ENCODE assay signal across 2 cellular contexts in the genomic region with DNA sequence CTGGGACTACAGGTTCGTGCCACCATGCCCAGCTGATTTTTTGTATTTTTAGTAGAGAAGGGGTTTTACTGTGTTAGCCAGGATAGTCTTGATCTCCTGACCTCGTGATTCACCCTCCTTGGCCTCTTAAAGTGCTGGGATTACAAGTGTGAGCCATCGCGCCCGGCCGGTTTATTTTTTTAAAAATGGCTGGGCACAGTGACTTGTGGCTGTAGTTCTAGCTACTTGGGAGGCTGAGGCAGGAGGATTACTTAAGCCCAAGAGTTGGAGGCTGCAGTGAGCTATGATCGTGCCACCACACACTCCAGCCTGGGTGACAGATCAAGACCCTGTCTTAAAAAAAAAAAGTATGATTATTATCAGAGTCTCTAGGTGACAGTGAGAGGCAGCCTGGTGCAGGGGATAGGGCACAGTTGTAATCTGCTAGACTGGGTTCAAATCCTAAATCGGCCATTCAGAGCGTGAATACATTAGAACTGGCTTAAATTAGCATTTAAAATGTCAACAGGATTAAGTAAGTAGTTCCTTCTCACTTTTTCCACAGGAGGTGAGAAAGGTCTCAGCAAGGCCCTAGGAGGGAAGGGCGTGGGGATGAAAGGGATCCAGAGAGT.
TF ChIP-seq lines count a peak whose summit lies in the region.

No MANE protein-coding gene starts in this region.

TF ChIP-seq in IMR-90, 13 proteins besides CTCF, POLR2A, EP300 and RAD21:
- TF ChIP-seq RCOR1 (IDR thresholded peaks at IDR 0.05; ENCODE audit: insufficient replicate concordance, low read length) (no peak), BHLHE40 (IDR thresholded peaks at IDR 0.05; ENCODE audit: low read depth, low read length) (no peak)

TF ChIP-seq in neural cell, 6 proteins besides CTCF, POLR2A, EP300 and RAD21:
- no peak for TF ChIP-seq EZH2 (IDR thresholded peaks at IDR 0.05; ENCODE audit: borderline replicate concordance, insufficient read depth, low read length, poor library complexity, severe bottlenecking)
